1 cellular context compared by ENCODE assay signal in genomic region chr19:10505583-10506229, GRCh38.
TF ChIP-seq lines count a peak whose summit lies in the region.

No MANE protein-coding gene starts in this region.

TF ChIP-seq in A549, 52 proteins besides CTCF, POLR2A, EP300 and RAD21 (continued from another document):
- no peak for TF ChIP-seq REST (IDR thresholded peaks at IDR 0.05)
TF ChIP-seq in A549: peak in this region for 1.
